Comparison of ENCODE assay signal across 22 cellular contexts in the genomic region with DNA sequence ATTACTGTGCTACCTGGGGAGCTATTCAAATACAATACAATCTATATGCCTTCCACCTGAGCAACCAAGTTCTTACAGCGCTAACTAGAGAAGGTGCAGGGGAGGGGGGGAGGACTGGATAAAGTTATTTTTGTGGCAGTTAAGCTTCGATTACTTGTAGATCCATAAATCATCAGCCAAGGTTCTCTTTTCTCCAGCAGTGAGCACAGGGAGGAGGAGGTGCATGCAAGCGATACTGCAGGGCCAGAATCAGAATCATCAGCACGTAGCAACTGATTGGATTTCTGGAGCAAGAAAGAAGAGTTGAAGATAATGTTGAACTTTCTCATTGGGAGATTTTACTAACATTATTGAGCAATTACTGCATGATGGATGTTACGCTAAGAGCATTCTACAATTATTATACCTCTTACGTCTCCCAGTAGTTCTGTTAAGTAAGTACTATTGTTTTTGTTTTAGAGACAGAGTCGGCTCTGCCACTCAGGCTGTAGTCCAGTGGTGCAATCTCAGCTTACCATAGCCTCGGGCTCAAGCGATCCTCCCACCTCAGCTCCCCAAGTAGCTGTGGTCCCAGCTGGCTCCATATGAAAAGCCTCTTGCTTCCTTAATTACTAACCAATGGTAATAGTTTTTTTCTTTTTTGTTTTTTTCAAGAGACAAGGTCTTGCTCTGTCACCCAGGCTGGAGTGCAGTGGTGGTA.
DNase-seq lines count a peak whose midpoint lies in the region; ATAC-seq and TF ChIP-seq lines count a peak whose summit lies in the region.
"Had no signal": no experiment of that assay in that cellular context is flagged by ENCODE, and none has a peak within 500 bp of the region (broad histone marks: within the 10 kb centered on the region; RNA-seq: fewer than 3 reads in every experiment).

No MANE protein-coding gene starts in this region.

- BruUV-seq in Caco-2 (replicated peaks; lab: Mats Ljungman, UMichigan), result no TSS peak

- H3K27me3 Mint-ChIP-seq in Caco-2 (ENCODE audit: insufficient read depth, unreplicated experiment), result no peaks in the 10 kb centered on the region
- H3K27me3 Mint-ChIP-seq: activated naive CD8-positive, alpha-beta T cell treated with anti-CD3 and anti-CD28 coated beads, Interleukin-2, amount 10 ng/mL, durations not matched to agents 7 days and 5 days; CD4-positive, alpha-beta T cell; central memory CD8-positive, alpha-beta T cell had no signal

- no peak overlapping the region for H3K4me3 ChIP-seq in Caco-2 (ENCODE audit: low read depth, low read length)
- H3K4me3 ChIP-seq in colonic mucosa, result no peak overlapping the region
- H3K4me3 ChIP-seq: dorsolateral prefrontal cortex, heart right ventricle, thoracic aorta, vagina had no signal

- ATAC-seq in HG03378 (IDR thresholded peaks at IDR 0.05; ENCODE audit: unreplicated experiment) (no peak), GM21367 (IDR thresholded peaks at IDR 0.05; ENCODE audit: unreplicated experiment) (no peak)
- ATAC-seq: activated CD8-positive, alpha-beta T cell treated with anti-CD3 and anti-CD28 coated beads, Interleukin-2, amount 10 ng/mL, durations not matched to agents 7 days and 5 days; stimulated activated naive CD8-positive, alpha-beta T cell treated with anti-CD3 and anti-CD28 coated beads, Interleukin-15, Interleukin-2, amounts not matched to agents 100 U/mL and 50 U/mL, for 24 hours had no signal

- no peak for TF ChIP-seq CTCF in Caco-2 (IDR thresholded peaks at IDR 0.05; ENCODE audit: insufficient read depth in 1 of 2, low read depth in 1 of 2, low read length in 1 of 2, severe bottlenecking in 1 of 2, unreplicated experiment in 1 of 2)
- no peak for TF ChIP-seq CTCF in colonic mucosa (IDR thresholded peaks at IDR 0.05)

- peaks cover 25% of the 10 kb centered on the region for H3K36me3 Mint-ChIP-seq in Caco-2 (ENCODE audit: insufficient read depth, unreplicated experiment)
- H3K36me3 Mint-ChIP-seq: activated naive CD8-positive, alpha-beta T cell treated with anti-CD3 and anti-CD28 coated beads, Interleukin-2, amount 10 ng/mL, durations not matched to agents 7 days and 5 days had no signal

- no peaks in the 10 kb centered on the region for H3K9me3 Mint-ChIP-seq in Caco-2 (ENCODE audit: unreplicated experiment)
- H3K9me3 Mint-ChIP-seq: activated naive CD8-positive, alpha-beta T cell treated with anti-CD3 and anti-CD28 coated beads, Interleukin-2, amount 10 ng/mL, durations not matched to agents 7 days and 5 days; CD4-positive, alpha-beta T cell; central memory CD8-positive, alpha-beta T cell had no signal

- intact Hi-C loops in Caco-2 (cut with micrococcal nuclease; ENCODE audit: unreplicated experiment), result no loop called here
- intact Hi-C loops in colonic mucosa (cut with DNase I), result no loop called here

- H3K27me3 ChIP-seq in Caco-2 (replicated peaks; ENCODE audit: control insufficient read depth, insufficient read depth, low read length) (no peaks in the 10 kb centered on the region), colonic mucosa (no peaks in the 10 kb centered on the region)
- H3K27me3 ChIP-seq: dorsolateral prefrontal cortex, heart right ventricle, neutrophil, vagina had no signal

- H3K9me3 ChIP-seq in Caco-2 (no peaks in the 10 kb centered on the region), colonic mucosa (no peaks in the 10 kb centered on the region)
- H3K9me3 ChIP-seq: heart right ventricle, neutrophil, thoracic aorta, vagina had no signal

- no peak overlapping the region for H3K9ac ChIP-seq in colonic mucosa (ENCODE audit: low read depth in 2 of 2, low read length in 2 of 2)

- DNase-seq in Caco-2 (no peak), NCI-H2227 treated with DMSO at 0.1 percent for 48 hours (lab: John Stamatoyannopoulos, UW) (peak; percentile 12), fibroblast of gingiva (ENCODE audit: low read depth) (peak; percentile 12), mucosa of gallbladder (ENCODE audit: low spot score) (peak; percentile 38), colonic mucosa (no peak), NK-92 (lab: John Stamatoyannopoulos, UW; ENCODE audit: unreplicated experiment) (no peak)
- DNase-seq: activated CD8-positive, alpha-beta T cell treated with anti-CD3 and anti-CD28 coated beads, Interleukin-2, amount 10 ng/mL, durations not matched to agents 7 days and 5 days; activated effector memory CD4-positive, alpha-beta T cell treated with anti-CD3 and anti-CD28 coated beads, Interleukin-2, amount 50 U/mL, for 16 hours; activated naive CD8-positive, alpha-beta T cell treated with anti-CD3 and anti-CD28 coated beads, Interleukin-2, amount 10 ng/mL, durations not matched to agents 7 days and 5 days; CD4-positive, alpha-beta T cell; dorsolateral prefrontal cortex; heart right ventricle; left cardiac atrium; NCI-H1092; NCI-H1930; stimulated activated naive CD8-positive, alpha-beta T cell treated with anti-CD3 and anti-CD28 coated beads, Interleukin-15, Interleukin-2, amounts not matched to agents 100 U/mL and 50 U/mL, for 24 hours had no signal

- H3K36me3 ChIP-seq in Caco-2 (ENCODE audit: control insufficient read depth, insufficient read depth, low read length), result no peaks in the 10 kb centered on the region
- no peaks in the 10 kb centered on the region for H3K36me3 ChIP-seq in colonic mucosa
- H3K36me3 ChIP-seq: heart right ventricle, neutrophil, thoracic aorta, vagina had no signal

- H3K4me1 ChIP-seq in Caco-2, result peaks cover 62% of the 10 kb centered on the region
- no peaks in the 10 kb centered on the region for H3K4me1 ChIP-seq in colonic mucosa

- CTCF ChIA-PET in Caco-2 (lab: Charles Lee), result no interaction called here

- H3K27ac ChIP-seq in colonic mucosa, result no peak overlapping the region
- H3K27ac ChIP-seq: dorsolateral prefrontal cortex, neutrophil, thoracic aorta, vagina had no signal

- POLR2A ChIA-PET in Caco-2 (lab: Charles Lee), result no interaction called here

- peaks cover 55% of the 10 kb centered on the region for H3K4me1 Mint-ChIP-seq in Caco-2 (ENCODE audit: low read depth, unreplicated experiment)
- H3K4me1 Mint-ChIP-seq: central memory CD8-positive, alpha-beta T cell had no signal

- no peak overlapping the region for H3K4me3 Mint-ChIP-seq in Caco-2 (ENCODE audit: unreplicated experiment)
- H3K4me3 Mint-ChIP-seq: activated CD8-positive, alpha-beta T cell treated with anti-CD3 and anti-CD28 coated beads, Interleukin-2, amount 10 ng/mL, durations not matched to agents 7 days and 5 days; activated naive CD8-positive, alpha-beta T cell treated with anti-CD3 and anti-CD28 coated beads, Interleukin-2, amount 10 ng/mL, durations not matched to agents 7 days and 5 days; CD4-positive, alpha-beta T cell; central memory CD8-positive, alpha-beta T cell had no signal

- H3K27ac Mint-ChIP-seq in Caco-2 (ENCODE audit: unreplicated experiment), result peak overlapping the region; percentile 94
- H3K27ac Mint-ChIP-seq: activated CD8-positive, alpha-beta T cell treated with anti-CD3 and anti-CD28 coated beads, Interleukin-2, amount 10 ng/mL, durations not matched to agents 7 days and 5 days; activated naive CD8-positive, alpha-beta T cell treated with anti-CD3 and anti-CD28 coated beads, Interleukin-2, amount 10 ng/mL, durations not matched to agents 7 days and 5 days; CD4-positive, alpha-beta T cell had no signal

Comparison
In these comparisons a context has a peak if more than half of its experiments do, and no peak if none do; other contexts are left out.
1. DNase-seq: peak in NCI-H2227 treated with DMSO at 0.1 percent for 48 hours (single experiment), fibroblast of gingiva (single experiment) and mucosa of gallbladder (single experiment); none in Caco-2 (0 of 2), colonic mucosa (single experiment) and NK-92 (single experiment).